1 cellular context compared by ENCODE assay signal in the genomic region with DNA sequence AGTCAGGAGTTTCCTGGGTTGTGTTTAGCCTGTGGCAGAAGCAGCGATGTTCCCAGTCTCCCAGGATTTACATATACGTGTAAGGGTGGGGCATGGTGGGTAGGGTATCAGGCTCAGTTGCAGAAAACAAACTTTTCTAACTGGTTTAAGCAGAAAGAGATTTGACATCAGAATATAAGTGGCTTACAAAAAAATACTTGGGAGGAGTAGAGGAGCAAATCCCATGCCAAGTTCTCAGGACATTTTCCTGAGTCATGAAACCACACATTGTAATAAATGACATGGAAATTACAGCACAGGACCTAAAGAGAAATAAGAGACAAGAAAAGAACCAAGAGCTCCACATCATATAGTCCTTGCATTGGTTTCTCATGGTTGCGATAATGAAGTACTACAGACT.
TF ChIP-seq lines count a peak whose summit lies in the region.

No MANE protein-coding gene starts in this region.

TF ChIP-seq in IMR-90, 13 proteins besides CTCF, POLR2A, EP300 and RAD21:
- TF ChIP-seq RCOR1 (IDR thresholded peaks at IDR 0.05; ENCODE audit: insufficient replicate concordance, low read length) (no peak), MAZ (IDR thresholded peaks at IDR 0.05; ENCODE audit: borderline replicate concordance, low read depth, low read length) (no peak), RFX5 (IDR thresholded peaks at IDR 0.05; ENCODE audit: low read depth, low read length) (no peak)
